ENCODE assay signal across 11 cellular contexts in the genomic region with DNA sequence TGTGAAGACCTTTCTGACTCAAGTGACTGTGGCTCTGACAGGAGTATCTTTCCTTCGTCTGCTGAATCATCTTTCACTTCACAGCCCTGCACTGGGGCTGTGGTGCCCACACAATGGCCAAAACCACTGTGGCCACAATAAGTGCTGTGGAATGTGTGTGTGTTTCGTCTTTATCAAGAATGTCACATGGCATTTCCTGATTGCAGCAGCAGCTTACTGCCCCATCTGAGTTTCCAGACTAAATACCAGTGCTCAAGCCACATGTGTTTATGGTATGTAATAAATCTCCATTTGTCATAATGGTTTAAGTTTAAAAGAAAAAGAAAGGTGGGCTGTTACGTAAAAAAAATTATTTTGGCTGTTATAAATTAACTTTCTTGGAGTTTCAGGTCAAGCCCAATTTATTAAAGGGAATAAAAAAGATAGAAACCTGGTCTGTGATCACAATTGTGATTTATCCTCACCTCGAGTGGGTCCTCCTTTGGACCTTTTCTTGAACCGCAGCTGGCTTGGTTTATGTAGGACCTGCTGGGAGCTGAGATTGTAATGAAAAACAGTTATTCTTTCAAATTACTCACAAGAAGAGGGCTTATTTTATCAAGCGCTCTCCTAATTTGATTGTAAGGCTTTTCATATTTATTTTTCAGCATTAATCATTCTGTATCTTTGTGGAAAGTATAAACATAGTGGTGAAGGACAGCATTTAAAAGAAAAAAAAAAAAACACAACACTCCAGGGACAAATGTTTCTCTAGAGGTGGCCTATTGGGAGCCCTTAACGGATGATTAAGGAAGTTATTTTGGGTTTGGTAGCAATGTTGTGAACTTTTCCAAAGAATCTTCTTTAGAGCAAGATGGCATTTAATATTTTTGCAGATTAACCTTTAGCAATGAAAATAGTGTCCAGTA.
A peak's percentile ranks its signal among the peaks of the same experiment; 100 is the strongest.
DNase-seq lines count a peak whose midpoint lies in the region; ATAC-seq and TF ChIP-seq lines count a peak whose summit lies in the region.
"Had no signal": no experiment of that assay in that cellular context is flagged by ENCODE, and none has a peak within 500 bp of the region (broad histone marks: within the 10 kb centered on the region; RNA-seq: fewer than 3 reads in every experiment).

No MANE protein-coding gene starts in this region.

- H3K23ac ChIP-seq in mesenchymal stem cell (ENCODE audit: low read length in 2 of 2) = no peak overlapping the region

- H3K4me3 ChIP-seq in ascending aorta (no peak overlapping the region), mesenchymal stem cell (ENCODE audit: insufficient read depth in 1 of 2, low read depth in 1 of 2, low read length in 2 of 2) (no peak overlapping the region)
- no peak overlapping the region for H3K4me3 ChIP-seq in CD8-positive, alpha-beta memory T cell (ENCODE audit: low read length)

- no peak overlapping the region for H2BK12ac ChIP-seq in mesenchymal stem cell (ENCODE audit: low read length in 2 of 2)

- no peak overlapping the region for H3K18ac ChIP-seq in mesenchymal stem cell (ENCODE audit: low read depth in 1 of 2, low read length in 2 of 2)

- H3K36me3 ChIP-seq in ascending aorta (no peaks in the 10 kb centered on the region), mesenchymal stem cell (ENCODE audit: control insufficient read depth in 1 of 2, insufficient read depth in 2 of 2, low read depth in 1 of 2, low read length in 2 of 2) (no peaks in the 10 kb centered on the region)
- no peaks in the 10 kb centered on the region for H3K36me3 ChIP-seq in CD8-positive, alpha-beta memory T cell (ENCODE audit: insufficient read depth, low read length)

- peak; percentile 62 for DNase-seq in CMK (ENCODE audit: low read depth)
- peak; percentile 87 for DNase-seq in HT1080 (ENCODE audit: low read depth)
- DNase-seq in ascending aorta (ENCODE audit: low spot score in 2 of 2) = no peak
- peak; percentile 89 for DNase-seq in mesenchymal stem cell
- DNase-seq in CD8-positive, alpha-beta memory T cell = no peak
- DNase-seq in stimulated activated CD4-positive, alpha-beta T cell treated with anti-CD3 and anti-CD28 coated beads, Interleukin-4, amount 100 ng/mL, for 4 hours = no peak
- DNase-seq: effector CD4-positive, alpha-beta T cell; NCI-H2081; SW 1271 had no signal

- H3K4me2 ChIP-seq in mesenchymal stem cell (ENCODE audit: low read length, poor library complexity, severe bottlenecking) = no peak overlapping the region

- H3K79me1 ChIP-seq in mesenchymal stem cell (replicated peaks; ENCODE audit: low read length, poor library complexity, severe bottlenecking) = no peaks in the 10 kb centered on the region

- H3K27me3 ChIP-seq in ascending aorta (no peaks in the 10 kb centered on the region), mesenchymal stem cell (ENCODE audit: control insufficient read depth in 1 of 2, insufficient read depth in 1 of 2, low read length in 2 of 2) (peaks cover 0 to 4% of the 10 kb centered on the region in 2 experiments)
- no peaks in the 10 kb centered on the region for H3K27me3 ChIP-seq in CD8-positive, alpha-beta memory T cell (ENCODE audit: insufficient read depth, low read length, poor library complexity, severe bottlenecking)

- H4K8ac ChIP-seq in mesenchymal stem cell (ENCODE audit: low read length) = no peak overlapping the region

- H3K27ac Mint-ChIP-seq in CD8-positive, alpha-beta memory T cell = no peak overlapping the region

- H3K27ac ChIP-seq in ascending aorta = peak overlapping the region; percentile 58 to 68
- no peak overlapping the region for H3K27ac ChIP-seq in mesenchymal stem cell (ENCODE audit: low read length, poor library complexity, severe bottlenecking)
- H3K27ac ChIP-seq in CD8-positive, alpha-beta memory T cell (ENCODE audit: low read depth, low read length) = no peak overlapping the region

- H3K4ac ChIP-seq in mesenchymal stem cell (ENCODE audit: low read depth in 1 of 2, low read length in 2 of 2) = no peak overlapping the region

- no peak overlapping the region for H2BK15ac ChIP-seq in mesenchymal stem cell (ENCODE audit: low read depth, poor library complexity, severe bottlenecking)

- H2AFZ ChIP-seq in mesenchymal stem cell (ENCODE audit: low read depth, low read length) = no peak overlapping the region

- H3K9ac ChIP-seq in mesenchymal stem cell (ENCODE audit: low read length) = no peak overlapping the region

- TF ChIP-seq CTCF in ascending aorta (IDR thresholded peaks at IDR 0.05) = no peak

- POLR2A ChIA-PET in CD8-positive, alpha-beta memory T cell (lab: Charles Lee) = no interaction called here

- no peak overlapping the region for H4K91ac ChIP-seq in mesenchymal stem cell (ENCODE audit: low read length)

- ATAC-seq in HG03139 (IDR thresholded peaks at IDR 0.05; ENCODE audit: unreplicated experiment) = no peak
- ATAC-seq in GM19351 (IDR thresholded peaks at IDR 0.05; ENCODE audit: unreplicated experiment) = no peak

- H3K14ac ChIP-seq in mesenchymal stem cell (ENCODE audit: low read length in 2 of 2) = no peak overlapping the region

- H3K9me3 Mint-ChIP-seq in CD8-positive, alpha-beta memory T cell = peaks cover 2 to 6% (median 4%) of the 10 kb centered on the region in 5 donors

- intact Hi-C loops in ascending aorta (cut with DNase I) = loop anchor here (5.0 to 10.0 kb wide), 2 partner anchors 105 to 253 kb away; no protein-coding TSS in a partner anchor

- WGBS in mesenchymal stem cell = 16% methylated on average over 5 of the region's 7 CpGs

- no peaks in the 10 kb centered on the region for H3K36me3 Mint-ChIP-seq in CD8-positive, alpha-beta memory T cell

- no peak overlapping the region for H2BK120ac ChIP-seq in mesenchymal stem cell (ENCODE audit: low read depth, low read length)

- no peaks in the 10 kb centered on the region for H3K4me1 Mint-ChIP-seq in CD8-positive, alpha-beta memory T cell

- no peaks in the 10 kb centered on the region for H3K9me3 ChIP-seq in ascending aorta
- H3K9me3 ChIP-seq in mesenchymal stem cell (ENCODE audit: control insufficient read depth, low read length) = peaks cover 1% of the 10 kb centered on the region
- H3K9me3 ChIP-seq in CD8-positive, alpha-beta memory T cell (ENCODE audit: low read length) = no peaks in the 10 kb centered on the region

- no peak overlapping the region for H2AK5ac ChIP-seq in mesenchymal stem cell (ENCODE audit: low read length, severe bottlenecking)

- no peak overlapping the region for H2BK5ac ChIP-seq in mesenchymal stem cell (ENCODE audit: low read depth, low read length, poor library complexity, severe bottlenecking)

- peaks cover 0 to 31% of the 10 kb centered on the region in 2 donors for H3K4me1 ChIP-seq in ascending aorta
- H3K4me1 ChIP-seq in mesenchymal stem cell (ENCODE audit: control insufficient read depth, insufficient read depth, low read depth, low read length) = no peaks in the 10 kb centered on the region
- H3K4me1 ChIP-seq in CD8-positive, alpha-beta memory T cell (ENCODE audit: insufficient read depth, low read length) = no peaks in the 10 kb centered on the region

- H3K4me3 Mint-ChIP-seq in CD8-positive, alpha-beta memory T cell = no peak overlapping the region

- CTCF ChIA-PET in CD8-positive, alpha-beta memory T cell (lab: Charles Lee) = no interaction called here

- H3K27me3 Mint-ChIP-seq in CD8-positive, alpha-beta memory T cell = peaks cover 9 to 20% of the 10 kb centered on the region in 2 donors

Comparison
In these comparisons a context has a peak if more than half of its experiments do, and no peak if none do; other contexts are left out.
1. DNase-seq: peak in CMK (single experiment), HT1080 (single experiment) and mesenchymal stem cell (single experiment); none in ascending aorta (0 of 2), CD8-positive, alpha-beta memory T cell (0 of 5) and stimulated activated CD4-positive, alpha-beta T cell treated with anti-CD3 and anti-CD28 coated beads, Interleukin-4, amount 100 ng/mL, for 4 hours (0 of 2).
2. H3K27ac ChIP-seq: peak in ascending aorta (2 of 2); none in mesenchymal stem cell (single experiment) and CD8-positive, alpha-beta memory T cell (single experiment).